In genomic region chr10:113056030-113056429, GRCh38 we compare ENCODE assay signal across 19 cellular contexts.
DNase-seq lines count a peak whose midpoint lies in the region; ATAC-seq and TF ChIP-seq lines count a peak whose summit lies in the region.
"Had no signal": no experiment of that assay in that cellular context is flagged by ENCODE, and none has a peak within 500 bp of the region (broad histone marks: within the 10 kb centered on the region; RNA-seq: fewer than 3 reads in every experiment).

No MANE protein-coding gene starts in this region.

- no peak for ATAC-seq in HG03139 (IDR thresholded peaks at IDR 0.05; ENCODE audit: unreplicated experiment)
- no peak for ATAC-seq in GM21367 (IDR thresholded peaks at IDR 0.05; ENCODE audit: unreplicated experiment)
- ATAC-seq: left ventricle myocardium superior; natural killer cell treated with Interleukin-12 subunit alpha and Interleukin-12 subunit beta and Interleukin-15 and Interleukin-18, amount 100 ng/mL, for 72 hours had no signal

- POLR2A ChIA-PET in AG04450 (lab: Yijun Ruan, JAX), result interaction anchor here (0.9 to 1.3 kb wide), 2 partner anchors 18 to 32 kb away, joined by 3 read pairs; no protein-coding TSS in a partner anchor

- H3K9me3 Mint-ChIP-seq in osteocyte (ENCODE audit: unreplicated experiment), result no peaks in the 10 kb centered on the region
- H3K9me3 Mint-ChIP-seq in immature natural killer cell, result no peaks in the 10 kb centered on the region
- H3K9me3 Mint-ChIP-seq: activated CD4-positive, alpha-beta T cell treated with anti-CD3 and anti-CD28 coated beads, Interleukin-2, amount 10 ng/mL, durations not matched to agents 24 days and 14 days; activated naive CD4-positive, alpha-beta T cell treated with anti-CD3 and anti-CD28 coated beads, Interleukin-2, amount 50 U/mL, for 24 hours; natural killer cell treated with Interleukin-12 subunit alpha and Interleukin-12 subunit beta and Interleukin-15 and Interleukin-18, amount 100 ng/mL, for 72 hours had no signal

- no peak for DNase-seq in AG04450 (ENCODE audit: low read depth, low spot score)
- DNase-seq in RPMI7951 (ENCODE audit: low read depth), result peak; percentile 27
- DNase-seq in coronary artery (ENCODE audit: low spot score), result no peak
- DNase-seq in osteocyte (ENCODE audit: extremely low spot score, unreplicated experiment), result no peak
- DNase-seq in NCI-H187 treated with DMSO at 0.1 percent for 48 hours (lab: John Stamatoyannopoulos, UW), result no peak
- no peak for DNase-seq in immature natural killer cell
- DNase-seq: activated CD4-positive, alpha-beta T cell treated with anti-CD3 and anti-CD28 coated beads, Interleukin-2, amount 10 ng/mL, durations not matched to agents 24 days and 14 days; activated T-cell treated with anti-CD3 and anti-CD28 coated beads for 4 hours; effector CD4-positive, alpha-beta T cell; Karpas-422; left ventricle myocardium superior; NK-92 treated with Interleukin-12 subunit alpha and Interleukin-12 subunit beta, amount 100 ng/mL, for 24 hours; retina; SHP77 treated with DMSO at 0.1 percent for 48 hours; testis had no signal

- H3K4me3 Mint-ChIP-seq in osteocyte (ENCODE audit: unreplicated experiment) (peak overlapping the region; percentile 9), immature natural killer cell (no peak overlapping the region)
- H3K4me3 Mint-ChIP-seq: activated CD4-positive, alpha-beta T cell treated with anti-CD3 and anti-CD28 coated beads, Interleukin-2, amount 10 ng/mL, durations not matched to agents 24 days and 14 days; activated naive CD4-positive, alpha-beta T cell treated with anti-CD3 and anti-CD28 coated beads, Interleukin-2, amount 50 U/mL, for 24 hours; natural killer cell treated with Interleukin-12 subunit alpha and Interleukin-12 subunit beta and Interleukin-15 and Interleukin-18, amount 100 ng/mL, for 72 hours had no signal

- H3K27ac ChIP-seq in AG04450 (ENCODE audit: low read depth, low read length) (peak overlapping the region; percentile 80), coronary artery (peak overlapping the region; percentile 44 to 87)

- H3K27ac Mint-ChIP-seq in osteocyte (ENCODE audit: unreplicated experiment), result no peak overlapping the region
- no peak overlapping the region for H3K27ac Mint-ChIP-seq in immature natural killer cell
- H3K27ac Mint-ChIP-seq: activated CD4-positive, alpha-beta T cell treated with anti-CD3 and anti-CD28 coated beads, Interleukin-2, amount 10 ng/mL, durations not matched to agents 24 days and 14 days; activated naive CD4-positive, alpha-beta T cell treated with anti-CD3 and anti-CD28 coated beads, Interleukin-2, amount 50 U/mL, for 24 hours; natural killer cell treated with Interleukin-12 subunit alpha and Interleukin-12 subunit beta and Interleukin-15 and Interleukin-18, amount 100 ng/mL, for 72 hours had no signal

- H3K27me3 Mint-ChIP-seq in osteocyte (ENCODE audit: unreplicated experiment) (no peaks in the 10 kb centered on the region), immature natural killer cell (ENCODE audit: low read depth in 3 of 3) (peaks cover 0 to 2% (median 2%) of the 10 kb centered on the region in 3 donors)

- H3K27me3 ChIP-seq in AG04450 (ENCODE audit: control insufficient read depth, insufficient read depth, low read length), result no peaks in the 10 kb centered on the region
- H3K27me3 ChIP-seq: testis had no signal

- H3K9me3 ChIP-seq in AG04450 (ENCODE audit: control insufficient read depth, insufficient read depth, low read length), result no peaks in the 10 kb centered on the region
- H3K9me3 ChIP-seq: testis had no signal

- H3K4me1 Mint-ChIP-seq in osteocyte (ENCODE audit: unreplicated experiment) (peaks cover 37% of the 10 kb centered on the region), immature natural killer cell (peaks cover 3 to 5% of the 10 kb centered on the region in 2 donors)

- H3K4me3 ChIP-seq in AG04450 (ENCODE audit: low read depth, low read length), result no peak overlapping the region
- no peak overlapping the region for H3K4me3 ChIP-seq in coronary artery
- H3K4me3 ChIP-seq: testis had no signal

- CTCF ChIA-PET in AG04450 (lab: Charles Lee), result interaction anchor here (0.8 to 1.5 kb wide), 3 partner anchors 17 to 71 kb away, joined by 3 to 4 read pairs (median 3); no protein-coding TSS in a partner anchor

- H3K36me3 Mint-ChIP-seq in osteocyte (ENCODE audit: unreplicated experiment) (peaks cover 3% of the 10 kb centered on the region), immature natural killer cell (no peaks in the 10 kb centered on the region)
- H3K36me3 Mint-ChIP-seq: activated naive CD4-positive, alpha-beta T cell treated with anti-CD3 and anti-CD28 coated beads, Interleukin-2, amount 50 U/mL, for 24 hours; natural killer cell treated with Interleukin-12 subunit alpha and Interleukin-12 subunit beta and Interleukin-15 and Interleukin-18, amount 100 ng/mL, for 72 hours had no signal

- TF ChIP-seq CTCF in AG04450 (IDR thresholded peaks at IDR 0.05; ENCODE audit: low read depth, low read length) (no peak), coronary artery (IDR thresholded peaks at IDR 0.05) (no peak), osteocyte (IDR thresholded peaks at IDR 0.05) (no peak)
